ENCODE assay signal across 8 cellular contexts in the genomic region with DNA sequence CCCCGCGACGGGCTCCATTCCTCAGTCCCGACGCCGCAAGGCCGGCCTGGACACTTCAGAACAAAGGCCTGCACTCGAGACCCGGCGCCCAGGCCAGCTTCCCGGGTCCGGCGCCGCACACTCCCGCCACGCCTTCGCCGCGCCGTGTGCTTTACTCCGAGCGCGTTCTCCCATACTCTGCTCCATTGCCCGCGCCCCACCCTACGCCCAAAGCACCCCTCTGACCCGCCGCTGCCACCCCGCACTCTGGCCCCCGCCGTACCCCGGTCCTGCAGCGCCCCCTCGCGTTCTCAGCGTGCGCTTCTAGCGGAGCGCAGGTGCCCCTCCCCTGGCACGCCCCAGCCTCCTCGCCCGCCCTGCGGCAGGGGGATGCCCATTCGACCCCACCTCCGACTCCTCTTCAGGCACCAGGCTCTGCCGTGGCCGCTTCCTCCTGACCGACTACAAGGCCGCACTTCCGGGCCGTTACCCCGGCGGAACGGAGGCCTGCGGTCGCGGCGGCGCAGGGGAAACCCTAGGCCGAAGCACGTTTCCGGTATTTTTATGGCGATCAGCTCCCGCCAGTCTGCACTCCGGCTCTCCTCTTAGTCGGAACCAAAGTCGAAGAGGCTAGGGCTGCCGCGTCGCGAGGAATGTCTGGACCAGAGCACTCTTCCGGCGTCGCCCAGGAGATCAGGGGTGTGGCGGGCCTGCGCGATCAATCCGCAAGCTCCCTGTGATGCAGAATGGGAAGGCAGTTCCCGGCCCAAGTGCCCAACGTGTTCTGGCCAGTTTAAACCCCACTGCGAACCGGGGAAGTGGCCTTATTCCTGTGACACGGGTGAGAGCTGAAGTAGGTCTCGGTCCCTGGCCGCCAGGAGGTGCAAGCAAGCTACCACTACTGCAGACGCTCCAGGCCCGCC. TPM values are rescaled to one million over a fixed set of nuclear protein-coding genes. Genes with fewer than 3 reads are reported as not detected.
DNase-seq lines count a peak whose midpoint lies in the region; ATAC-seq and TF ChIP-seq lines count a peak whose summit lies in the region.

Gene ZBTB45 (minus strand): TSS at position 456 of the 902 bp plus-strand sequence. CDS start 2,137 bp downstream, outside the sequence.

- peak; percentile 90 to 93 for ATAC-seq in natural killer cell treated with Interleukin-12 subunit alpha and Interleukin-12 subunit beta and Interleukin-15 and Interleukin-18, amount 100 ng/mL, for 72 hours
- ATAC-seq in stimulated activated naive CD8-positive, alpha-beta T cell treated with anti-CD3 and anti-CD28 coated beads, Interleukin-15, Interleukin-2, amounts not matched to agents 100 U/mL and 50 U/mL, for 24 hours = peak; percentile 86

- H3K9me3 Mint-ChIP-seq in activated T-helper 2 cell treated with anti-CD3 and anti-CD28 coated beads, Interferon-gamma antibody, Interleukin-2, Interleukin-4, amounts not matched to agents 10 μg/mL and 5 μg/mL and 100 μg/mL, durations not matched to agents 14 hours and 24 hours and 36 hours = no peaks in the 10 kb centered on the region
- no peaks in the 10 kb centered on the region for H3K9me3 Mint-ChIP-seq in natural killer cell treated with Interleukin-12 subunit alpha and Interleukin-12 subunit beta and Interleukin-15 and Interleukin-18, amount 100 ng/mL, for 72 hours

- peak; percentile 86 for TF ChIP-seq CTCF in LNCaP clone FGC (IDR thresholded peaks at IDR 0.05; ENCODE audit: control insufficient read depth, extremely low read depth, insufficient read depth)
- TF ChIP-seq CTCF in RWPE1 (conservative IDR thresholded peaks at IDR 0.05; ENCODE audit: low read depth) = peak; percentile 73

- peaks cover 29% of the 10 kb centered on the region for H3K4me1 Mint-ChIP-seq in activated T-helper 2 cell treated with anti-CD3 and anti-CD28 coated beads, Interferon-gamma antibody, Interleukin-2, Interleukin-4, amounts not matched to agents 10 μg/mL and 5 μg/mL and 100 μg/mL, durations not matched to agents 14 hours and 24 hours and 36 hours (ENCODE audit: low read depth)
- peaks cover 34 to 38% of the 10 kb centered on the region in 2 donors for H3K4me1 Mint-ChIP-seq in natural killer cell treated with Interleukin-12 subunit alpha and Interleukin-12 subunit beta and Interleukin-15 and Interleukin-18, amount 100 ng/mL, for 72 hours (ENCODE audit: low read depth in 2 of 2)

- H3K27ac Mint-ChIP-seq in activated T-helper 2 cell treated with anti-CD3 and anti-CD28 coated beads, Interferon-gamma antibody, Interleukin-2, Interleukin-4, amounts not matched to agents 10 μg/mL and 5 μg/mL and 100 μg/mL, durations not matched to agents 14 hours and 24 hours and 36 hours = peak within 1 kb of the TSS; percentile 98
- H3K27ac Mint-ChIP-seq in natural killer cell treated with Interleukin-12 subunit alpha and Interleukin-12 subunit beta and Interleukin-15 and Interleukin-18, amount 100 ng/mL, for 72 hours = peak within 1 kb of the TSS; percentile 96 to 98

- intact Hi-C loops in activated T-helper 2 cell treated with anti-CD3 and anti-CD28 coated beads, Interferon-gamma antibody, Interleukin-2, Interleukin-4, amounts not matched to agents 10 μg/mL and 5 μg/mL and 100 μg/mL, durations not matched to agents 14 hours and 24 hours and 36 hours (cut with micrococcal nuclease) = loop anchor here (1.0 to 2.0 kb wide), 9 partner anchors 20 to 337 kb away; partner anchors contain the start of genes CHMP2A, RPS5 and TRIM28

- H3K27ac ChIP-seq in RWPE1 = peak within 1 kb of the TSS; percentile 98

- CTCF ChIA-PET in RWPE1 (lab: Yijun Ruan, JAX) = interaction anchor here (0.6 to 2.2 kb wide), 17 partner anchors 10 to 1126 kb away, joined by 3 to 11 read pairs (median 4); partner anchors contain the start of genes CHMP2A and TRIM28

- H3K4me3 ChIP-seq in LNCaP clone FGC (ENCODE audit: low read depth, low read length) = peak within 1 kb of the TSS; percentile 81

- DNase-seq in ELR (ENCODE audit: low read depth) (peak; percentile 94), H4 (ENCODE audit: low spot score) (peak; percentile 97), LNCaP clone FGC (ENCODE audit: low read depth) (peak; percentile 91), RWPE1 (ENCODE audit: low spot score) (peak; percentile 88), fibroblast of peridontal ligament (ENCODE audit: extremely low read depth) (peak; percentile 96)
- DNase-seq in activated T-helper 2 cell treated with anti-CD3 and anti-CD28 coated beads, Interferon-gamma antibody, Interleukin-2, Interleukin-4, amounts not matched to agents 10 μg/mL and 5 μg/mL and 100 μg/mL, durations not matched to agents 14 hours and 24 hours and 36 hours (ENCODE audit: low spot score) = peak; percentile 90
- DNase-seq in natural killer cell treated with Interleukin-12 subunit alpha and Interleukin-12 subunit beta and Interleukin-15 and Interleukin-18, amount 100 ng/mL, for 72 hours (ENCODE audit: low spot score) = peak; percentile 94
- peak; percentile 96 for DNase-seq in stimulated activated naive CD8-positive, alpha-beta T cell treated with anti-CD3 and anti-CD28 coated beads, Interleukin-15, Interleukin-2, amounts not matched to agents 100 U/mL and 50 U/mL, for 24 hours

- H3K27me3 Mint-ChIP-seq in activated T-helper 2 cell treated with anti-CD3 and anti-CD28 coated beads, Interferon-gamma antibody, Interleukin-2, Interleukin-4, amounts not matched to agents 10 μg/mL and 5 μg/mL and 100 μg/mL, durations not matched to agents 14 hours and 24 hours and 36 hours (ENCODE audit: low read depth) = no peaks in the 10 kb centered on the region
- no peaks in the 10 kb centered on the region for H3K27me3 Mint-ChIP-seq in natural killer cell treated with Interleukin-12 subunit alpha and Interleukin-12 subunit beta and Interleukin-15 and Interleukin-18, amount 100 ng/mL, for 72 hours

- peak within 1 kb of the TSS; percentile 99 for H3K4me3 Mint-ChIP-seq in activated T-helper 2 cell treated with anti-CD3 and anti-CD28 coated beads, Interferon-gamma antibody, Interleukin-2, Interleukin-4, amounts not matched to agents 10 μg/mL and 5 μg/mL and 100 μg/mL, durations not matched to agents 14 hours and 24 hours and 36 hours (ENCODE audit: low read depth)
- H3K4me3 Mint-ChIP-seq in natural killer cell treated with Interleukin-12 subunit alpha and Interleukin-12 subunit beta and Interleukin-15 and Interleukin-18, amount 100 ng/mL, for 72 hours = peak within 1 kb of the TSS; percentile 99

- POLR2A ChIA-PET in RWPE1 (lab: Yijun Ruan, JAX; ENCODE audit: low non-redundant PET) = interaction anchor here (0.5 to 2.1 kb wide), 8 partner anchors 25 to 1043 kb away, joined by 3 to 7 read pairs (median 3); partner anchors contain the start of genes CHMP2A, RNF225 and TRIM28

- peaks cover 35% of the 10 kb centered on the region for H3K36me3 Mint-ChIP-seq in activated T-helper 2 cell treated with anti-CD3 and anti-CD28 coated beads, Interferon-gamma antibody, Interleukin-2, Interleukin-4, amounts not matched to agents 10 μg/mL and 5 μg/mL and 100 μg/mL, durations not matched to agents 14 hours and 24 hours and 36 hours (ENCODE audit: low read depth)
- no peaks in the 10 kb centered on the region for H3K36me3 Mint-ChIP-seq in natural killer cell treated with Interleukin-12 subunit alpha and Interleukin-12 subunit beta and Interleukin-15 and Interleukin-18, amount 100 ng/mL, for 72 hours

RNA-seq across cellular contexts. Expression of gene ZBTB45, which starts in this region (rescaled TPM):
- 1.6 and 4.6 TPM in 2 replicates for total RNA-seq in H4 (2014; rRNA removed; shearing (Covaris generic))
- total RNA-seq in activated T-helper 2 cell treated with anti-CD3 and anti-CD28 coated beads, Interferon-gamma antibody, Interleukin-2, Interleukin-4, amounts not matched to agents 10 μg/mL and 5 μg/mL and 100 μg/mL, durations not matched to agents 14 hours and 24 hours and 36 hours = 16.6 and 17.7 TPM in 2 replicates
- total RNA-seq in natural killer cell treated with Interleukin-12 subunit alpha and Interleukin-12 subunit beta and Interleukin-15 and Interleukin-18, amount 100 ng/mL, for 72 hours = 10 to 100 TPM; 18.0 to 25.9 TPM

Comparison
In these comparisons a context has a peak if more than half of its experiments do, and no peak if none do; other contexts are left out.
1. Peak in every context shown above with its lines: DNase-seq, ATAC-seq, H3K4me3 ChIP-seq and H3K27ac ChIP-seq.